ENCODE assay signal across 2 cellular contexts in genomic region chr19:5030822-5031221, GRCh38.
TF ChIP-seq lines count a peak whose summit lies in the region.

No MANE protein-coding gene starts in this region.

TF ChIP-seq in A549, 52 proteins besides CTCF, POLR2A, EP300 and RAD21 (continued from another document):
- no peak for TF ChIP-seq TP53 (CRISPR knock-in tag; IDR thresholded peaks at IDR 0.05)
- TF ChIP-seq FOSB (CRISPR knock-in tag; IDR thresholded peaks at IDR 0.05), result no peak
- TF ChIP-seq NPAS2 (CRISPR knock-in tag; IDR thresholded peaks at IDR 0.05; ENCODE audit: borderline replicate concordance), result no peak
- TF ChIP-seq HDAC2 (IDR thresholded peaks at IDR 0.05), result no peak
- no peak for TF ChIP-seq MYC (IDR thresholded peaks at IDR 0.05; ENCODE audit: borderline replicate concordance, low read length)
- no peak for TF ChIP-seq E2F6 (IDR thresholded peaks at IDR 0.05; ENCODE audit: borderline replicate concordance, low read depth)
- TF ChIP-seq RCOR1 (IDR thresholded peaks at IDR 0.05; ENCODE audit: low read depth, low read length), result no peak
- TF ChIP-seq CHD4 (IDR thresholded peaks at IDR 0.05; ENCODE audit: borderline replicate concordance), result no peak
- no peak for TF ChIP-seq ATOH8 (CRISPR knock-in tag; IDR thresholded peaks at IDR 0.05; ENCODE audit: low read depth)
- TF ChIP-seq BCL3 (IDR thresholded peaks at IDR 0.05), result no peak
- TF ChIP-seq EHMT2 (IDR thresholded peaks at IDR 0.05; ENCODE audit: low read depth), result no peak
- TF ChIP-seq KDM5A (IDR thresholded peaks at IDR 0.05), result no peak
- no peak for TF ChIP-seq CBX2 (IDR thresholded peaks at IDR 0.05; ENCODE audit: borderline replicate concordance, low read depth)

TF ChIP-seq in GM12878, 131 proteins besides CTCF, POLR2A, EP300 and RAD21 (continued from another document):
- no peak for TF ChIP-seq ZZZ3 (IDR thresholded peaks at IDR 0.05; ENCODE audit: control insufficient read depth, insufficient read length, low read depth)
- TF ChIP-seq NFXL1 (IDR thresholded peaks at IDR 0.05; ENCODE audit: borderline replicate concordance), result no peak
- no peak for TF ChIP-seq CREB1 (IDR thresholded peaks at IDR 0.05; ENCODE audit: low read depth)
- TF ChIP-seq USF2 (IDR thresholded peaks at IDR 0.05; ENCODE audit: borderline replicate concordance, low read depth, low read length), result no peak
- TF ChIP-seq MTA3 (IDR thresholded peaks at IDR 0.05; ENCODE audit: borderline replicate concordance, low read length), result no peak
- no peak for TF ChIP-seq IRF5 (IDR thresholded peaks at IDR 0.05; ENCODE audit: borderline replicate concordance)
